Comparison of ENCODE assay signal across 11 cellular contexts in genomic region chr14:92397140-92397815, GRCh38.
DNase-seq lines count a peak whose midpoint lies in the region; ATAC-seq and TF ChIP-seq lines count a peak whose summit lies in the region.
"Had no signal": no experiment of that assay in that cellular context is flagged by ENCODE, and none has a peak within 500 bp of the region (broad histone marks: within the 10 kb centered on the region; RNA-seq: fewer than 3 reads in every experiment).

No MANE protein-coding gene starts in this region.

- no peak for TF ChIP-seq EP300 in upper lobe of left lung (IDR thresholded peaks at IDR 0.05)

- ATAC-seq in foreskin keratinocyte (peak; percentile 90), upper lobe of left lung (ENCODE audit: low FRiP score in 2 of 2) (peak; percentile 60 to 69)

- H3K4me1 Mint-ChIP-seq in T-helper 2 cell treated with Interferon-gamma antibody and Interleukin-4, amounts not matched to agents 5 μg/mL and 100 μg/mL, for 36 hours (ENCODE audit: low read depth), result no peaks in the 10 kb centered on the region

- H3K4me3 ChIP-seq in upper lobe of left lung, result no peak overlapping the region
- H3K4me3 ChIP-seq: adrenal gland had no signal

- H3K36me3 Mint-ChIP-seq in T-helper 2 cell treated with Interferon-gamma antibody and Interleukin-4, amounts not matched to agents 5 μg/mL and 100 μg/mL, for 36 hours (ENCODE audit: low read depth), result no peaks in the 10 kb centered on the region

- H3K9me3 ChIP-seq in upper lobe of left lung, result no peaks in the 10 kb centered on the region
- H3K9me3 ChIP-seq: adrenal gland had no signal

- TF ChIP-seq CTCF in foreskin keratinocyte (conservative IDR thresholded peaks at IDR 0.05), result no peak
- no peak for TF ChIP-seq CTCF in upper lobe of left lung (IDR thresholded peaks at IDR 0.05)

- H3K27me3 Mint-ChIP-seq in T-helper 2 cell treated with Interferon-gamma antibody and Interleukin-4, amounts not matched to agents 5 μg/mL and 100 μg/mL, for 36 hours (ENCODE audit: low read depth), result peaks cover 4% of the 10 kb centered on the region

- H3K36me3 ChIP-seq in upper lobe of left lung, result no peaks in the 10 kb centered on the region
- H3K36me3 ChIP-seq: adrenal gland had no signal

- WGBS in upper lobe of left lung, 2 donors, result 50 to 60% methylated on average over 8 of the region's 8 CpGs

- DNase-seq in NCI-H748 (lab: John Stamatoyannopoulos, UW; ENCODE audit: unreplicated experiment) (peak; percentile 43), NCI-H748 treated with DMSO at 0.1 percent for 48 hours (lab: John Stamatoyannopoulos, UW) (no peak), SW 1271 (lab: John Stamatoyannopoulos, UW) (peak; percentile 41 to 73), foreskin keratinocyte (peak; percentile 37 to 75), upper lobe of left lung (peak in 1 of 2 donors; percentile 45), mucosa of gallbladder (ENCODE audit: low spot score) (no peak), mesenteric fat pad (ENCODE audit: low spot score) (no peak)
- DNase-seq in T-helper 2 cell treated with Interferon-gamma antibody and Interleukin-4, amounts not matched to agents 5 μg/mL and 100 μg/mL, for 36 hours (ENCODE audit: low spot score), result no peak
- DNase-seq: activated CD4-positive, CD25-positive, alpha-beta regulatory T cell treated with anti-CD3 and anti-CD28 coated beads, Interleukin-2, amount 50 U/mL, for 72 hours; NCI-H526 treated with DMSO at 0.1 percent for 48 hours had no signal

- H3K27ac ChIP-seq in foreskin keratinocyte (no peak overlapping the region), upper lobe of left lung (peak overlapping the region in 2 of 4 donors; percentile 3 to 57)
- H3K27ac ChIP-seq: adrenal gland had no signal

- peaks cover 7% of the 10 kb centered on the region for H3K4me1 ChIP-seq in foreskin keratinocyte
- peaks cover 5 to 7% (median 6%) of the 10 kb centered on the region in 4 donors for H3K4me1 ChIP-seq in upper lobe of left lung
- H3K4me1 ChIP-seq: adrenal gland had no signal

- no peaks in the 10 kb centered on the region for H3K9me3 Mint-ChIP-seq in T-helper 2 cell treated with Interferon-gamma antibody and Interleukin-4, amounts not matched to agents 5 μg/mL and 100 μg/mL, for 36 hours

- no peak overlapping the region for H3K27ac Mint-ChIP-seq in T-helper 2 cell treated with Interferon-gamma antibody and Interleukin-4, amounts not matched to agents 5 μg/mL and 100 μg/mL, for 36 hours

- H3K27me3 ChIP-seq in foreskin keratinocyte (peaks cover 11% of the 10 kb centered on the region), upper lobe of left lung (no peaks in the 10 kb centered on the region)
- H3K27me3 ChIP-seq: adrenal gland had no signal

- TF ChIP-seq POLR2A in upper lobe of left lung (IDR thresholded peaks at IDR 0.05), result no peak

- H3K4me3 Mint-ChIP-seq in T-helper 2 cell treated with Interferon-gamma antibody and Interleukin-4, amounts not matched to agents 5 μg/mL and 100 μg/mL, for 36 hours, result no peak overlapping the region

Comparison
In these comparisons a context has a peak if more than half of its experiments do, and no peak if none do; other contexts are left out.
1. DNase-seq: peak in NCI-H748 (single experiment), SW 1271 (2 of 2) and foreskin keratinocyte (2 of 2); none in NCI-H748 treated with DMSO at 0.1 percent for 48 hours (single experiment), T-helper 2 cell treated with Interferon-gamma antibody and Interleukin-4, amounts not matched to agents 5 μg/mL and 100 μg/mL, for 36 hours (single experiment), mucosa of gallbladder (single experiment) and mesenteric fat pad (single experiment).